ENCODE assay signal across 10 cellular contexts in the genomic region with DNA sequence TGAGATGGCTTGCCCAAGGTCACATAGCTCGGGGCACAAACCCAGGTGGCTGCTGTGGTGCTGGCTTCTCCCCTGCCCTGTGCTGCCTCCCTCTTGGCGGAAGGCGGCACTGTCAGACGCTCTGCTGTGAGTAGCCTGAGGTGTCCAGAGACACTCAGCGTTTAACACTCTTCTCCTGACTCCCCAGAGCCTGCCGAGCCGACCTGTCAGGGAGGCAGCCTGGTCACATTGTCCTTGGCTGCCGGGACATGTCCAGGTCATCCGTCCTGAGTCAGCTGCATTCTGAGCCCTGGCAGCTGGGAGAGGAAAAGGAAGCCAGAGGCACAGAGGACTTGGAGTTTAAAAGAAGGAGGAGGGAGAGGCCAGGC. TPM values are rescaled to one million over a fixed set of nuclear protein-coding genes. Genes with fewer than 3 reads are reported as not detected.
A peak's percentile ranks its signal among the peaks of the same experiment; 100 is the strongest.
DNase-seq lines count a peak whose midpoint lies in the region; ATAC-seq and TF ChIP-seq lines count a peak whose summit lies in the region.
"Had no signal": no experiment of that assay in that cellular context is flagged by ENCODE, and none has a peak within 500 bp of the region (broad histone marks: within the 10 kb centered on the region; RNA-seq: fewer than 3 reads in every experiment).

No MANE protein-coding gene starts in this region.

- H3K36me3 ChIP-seq in right lobe of liver, result no peaks in the 10 kb centered on the region
- H3K36me3 ChIP-seq: stomach had no signal

- intact Hi-C loops in right lobe of liver (cut with DNase I), result no loop called here
- intact Hi-C loops in activated naive CD4-positive, alpha-beta T cell treated with anti-CD3 and anti-CD28 coated beads for 36 hours (cut with micrococcal nuclease), result no loop called here

- 18% methylated on average over 8 of the region's 9 CpGs for WGBS in right lobe of liver (ENCODE audit: insufficient coverage, low coverage, low lambda C conversion rate, missing lambda C conversion rate)

- H3K27me3 Mint-ChIP-seq in activated naive CD4-positive, alpha-beta T cell treated with anti-CD3 and anti-CD28 coated beads for 36 hours (ENCODE audit: low read depth), result no peaks in the 10 kb centered on the region

- peak; percentile 64 to 73 (median 66) for ATAC-seq in right lobe of liver
- ATAC-seq in GM21529 (IDR thresholded peaks at IDR 0.05; ENCODE audit: unreplicated experiment), result no peak

- no peaks in the 10 kb centered on the region for H3K9me3 ChIP-seq in right lobe of liver
- H3K9me3 ChIP-seq: stomach had no signal

- no peaks in the 10 kb centered on the region for H3K27me3 ChIP-seq in right lobe of liver
- H3K27me3 ChIP-seq: stomach had no signal

- no peak overlapping the region for H3K4me3 Mint-ChIP-seq in activated naive CD4-positive, alpha-beta T cell treated with anti-CD3 and anti-CD28 coated beads for 36 hours

- DNase-seq in AG20443 (ENCODE audit: low spot score) (peak; percentile 61), M059J (ENCODE audit: low read depth) (peak; percentile 79), cerebellum (ENCODE audit: low spot score) (peak; percentile 54), right lobe of liver (peak in 2 of 3 donors; percentile 62 to 69), T-helper 9 cell (no peak), occipital lobe (lab: John Stamatoyannopoulos, UW) (no peak)
- no peak for DNase-seq in activated naive CD4-positive, alpha-beta T cell treated with anti-CD3 and anti-CD28 coated beads for 36 hours
- DNase-seq: naive B cell, stomach had no signal

- peaks cover 0 to 10% (median 0%) of the 10 kb centered on the region in 4 donors for H3K4me1 ChIP-seq in right lobe of liver

- no peaks in the 10 kb centered on the region for H3K9me3 Mint-ChIP-seq in activated naive CD4-positive, alpha-beta T cell treated with anti-CD3 and anti-CD28 coated beads for 36 hours
- H3K9me3 Mint-ChIP-seq: naive B cell had no signal

- no peak overlapping the region for H3K27ac ChIP-seq in right lobe of liver

- no peak overlapping the region for H3K4me3 ChIP-seq in right lobe of liver
- H3K4me3 ChIP-seq: stomach had no signal

- peak in 3 of 4 donors; percentile 19 to 34 (median 25) for TF ChIP-seq CTCF in right lobe of liver (IDR thresholded peaks at IDR 0.05)

- peaks cover 5% of the 10 kb centered on the region for H3K4me1 Mint-ChIP-seq in activated naive CD4-positive, alpha-beta T cell treated with anti-CD3 and anti-CD28 coated beads for 36 hours (ENCODE audit: low read depth)

- H3K36me3 Mint-ChIP-seq in activated naive CD4-positive, alpha-beta T cell treated with anti-CD3 and anti-CD28 coated beads for 36 hours (ENCODE audit: low read depth), result no peaks in the 10 kb centered on the region
- H3K36me3 Mint-ChIP-seq: naive B cell had no signal

- TF ChIP-seq POLR2A in right lobe of liver (IDR thresholded peaks at IDR 0.05), result no peak

- no peak overlapping the region for H3K27ac Mint-ChIP-seq in activated naive CD4-positive, alpha-beta T cell treated with anti-CD3 and anti-CD28 coated beads for 36 hours

- CTCF ChIA-PET in activated naive CD4-positive, alpha-beta T cell treated with anti-CD3 and anti-CD28 coated beads for 36 hours (lab: Charles Lee), result interaction anchor here (0.6 kb wide), 1 partner anchor 252 kb away, joined by 3 read pairs; no protein-coding TSS in a partner anchor

RNA-seq across cellular contexts. Expression of gene LMAN1L, which starts 4.7 kb away (rescaled TPM):
- total RNA-seq in M059J (2014; rRNA removed; shearing (Covaris generic)), result not detected in 2 replicates
- total RNA-seq in cerebellum (0.09 TPM), right lobe of liver (not detected), occipital lobe (not detected)
- not detected for total RNA-seq in activated naive CD4-positive, alpha-beta T cell treated with anti-CD3 and anti-CD28 coated beads for 36 hours

RNA-seq across cellular contexts. Expression of gene CPLX3, which starts 9.1 kb away (rescaled TPM):
- total RNA-seq in M059J (2014; rRNA removed; shearing (Covaris generic)), result not detected in 2 replicates
- total RNA-seq in cerebellum (1.00 TPM), right lobe of liver (not detected), occipital lobe (1.6 TPM)
- not detected for total RNA-seq in activated naive CD4-positive, alpha-beta T cell treated with anti-CD3 and anti-CD28 coated beads for 36 hours

RNA-seq across cellular contexts. Expression of gene ULK3, which starts 25.6 kb away (rescaled TPM):
- 10.9 and 15.3 TPM in 2 replicates for total RNA-seq in M059J (2014; rRNA removed; shearing (Covaris generic))
- total RNA-seq in cerebellum (38.7 TPM), right lobe of liver (10 to 100 TPM; 19.7 to 25.1 (median 22.1) TPM), occipital lobe (32.4 TPM)
- 10 to 100 TPM; 58.9 to 69.2 TPM for total RNA-seq in activated naive CD4-positive, alpha-beta T cell treated with anti-CD3 and anti-CD28 coated beads for 36 hours

RNA-seq across cellular contexts. Expression of gene CSK, which starts 35.5 kb away (rescaled TPM):
- total RNA-seq in M059J (2014; rRNA removed; shearing (Covaris generic)), result 9.4 and 23.8 TPM in 2 replicates
- 21.9 TPM for total RNA-seq in cerebellum
- total RNA-seq in right lobe of liver, result 10 to 100 TPM; 22.2 to 50.9 (median 32.7) TPM
- 100 to 1,000 TPM; 272 to 282 TPM for total RNA-seq in activated naive CD4-positive, alpha-beta T cell treated with anti-CD3 and anti-CD28 coated beads for 36 hours
- 24.0 TPM for total RNA-seq in occipital lobe

RNA-seq across cellular contexts. Expression of gene SCAMP2, which starts 55.8 kb away (rescaled TPM):
- 41.5 and 60.0 TPM in 2 replicates for total RNA-seq in M059J (2014; rRNA removed; shearing (Covaris generic))
- total RNA-seq in cerebellum, result 12.6 TPM
- total RNA-seq in right lobe of liver, result 10 to 100 TPM; 33.9 to 45.9 (median 41.7) TPM
- total RNA-seq in activated naive CD4-positive, alpha-beta T cell treated with anti-CD3 and anti-CD28 coated beads for 36 hours, result 10 to 100 TPM; 60.6 TPM
- 8.0 TPM for total RNA-seq in occipital lobe

Comparison
In these comparisons a context has a peak if more than half of its experiments do, and no peak if none do; other contexts are left out.
1. DNase-seq: peak in AG20443 (single experiment), M059J (single experiment), cerebellum (single experiment) and right lobe of liver (2 of 3); none in activated naive CD4-positive, alpha-beta T cell treated with anti-CD3 and anti-CD28 coated beads for 36 hours (single experiment), T-helper 9 cell (single experiment) and occipital lobe (single experiment).